ENCODE assay signal across 10 cellular contexts in genomic region chr6:11368760-11369159, GRCh38.
DNase-seq lines count a peak whose midpoint lies in the region; ATAC-seq and TF ChIP-seq lines count a peak whose summit lies in the region.
"Had no signal": no experiment of that assay in that cellular context is flagged by ENCODE, and none has a peak within 500 bp of the region (broad histone marks: within the 10 kb centered on the region; RNA-seq: fewer than 3 reads in every experiment).

No MANE protein-coding gene starts in this region.

- H3K4me1 Mint-ChIP-seq in activated CD4-positive, alpha-beta T cell treated with anti-CD3 and anti-CD28 coated beads for 36 hours = peaks cover 83% of the 10 kb centered on the region
- H3K4me1 Mint-ChIP-seq in activated T-helper 17 cell treated with anti-CD3 and anti-CD28 coated beads, Interleukin-2, amount 50 U/mL, for 72 hours = peaks cover 69% of the 10 kb centered on the region
- H3K4me1 Mint-ChIP-seq in nephron progenitor cell (peaks cover 29% of the 10 kb centered on the region), chondrocyte (ENCODE audit: low read depth) (peaks cover 31% of the 10 kb centered on the region)

- H3K4me3 ChIP-seq in HCT116 (replicated peaks in 1 of 2; ENCODE audit: low read depth in 1 of 2, low read length in 2 of 2) = no peak overlapping the region
- H3K4me3 ChIP-seq in aorta (ENCODE audit: low read length in 2 of 2) = no peak overlapping the region
- H3K4me3 ChIP-seq: colonic mucosa had no signal

- no peak overlapping the region for H3K9ac ChIP-seq in HCT116 (ENCODE audit: low read length)

- H2AFZ ChIP-seq in HCT116 (ENCODE audit: low read depth, low read length, poor library complexity, severe bottlenecking) = no peak overlapping the region

- H3K4me3 Mint-ChIP-seq in activated CD4-positive, alpha-beta T cell treated with anti-CD3 and anti-CD28 coated beads for 36 hours = no peak overlapping the region
- peak overlapping the region; percentile 38 for H3K4me3 Mint-ChIP-seq in activated T-helper 17 cell treated with anti-CD3 and anti-CD28 coated beads, Interleukin-2, amount 50 U/mL, for 72 hours
- H3K4me3 Mint-ChIP-seq in nephron progenitor cell = no peak overlapping the region
- H3K4me3 Mint-ChIP-seq in chondrocyte (ENCODE audit: unreplicated experiment) = no peak overlapping the region

- no peaks in the 10 kb centered on the region for H3K9me2 ChIP-seq in HCT116 (ENCODE audit: insufficient read depth)

- peak overlapping the region; percentile 2; the same call in 1 of the 2 replicates for H3K4me2 ChIP-seq in HCT116 (ENCODE audit: low read length)

- peaks cover 45% of the 10 kb centered on the region for H3K36me3 Mint-ChIP-seq in activated CD4-positive, alpha-beta T cell treated with anti-CD3 and anti-CD28 coated beads for 36 hours (ENCODE audit: low read depth)
- H3K36me3 Mint-ChIP-seq in activated T-helper 17 cell treated with anti-CD3 and anti-CD28 coated beads, Interleukin-2, amount 50 U/mL, for 72 hours (ENCODE audit: low read depth) = peaks cover 40% of the 10 kb centered on the region
- no peaks in the 10 kb centered on the region for H3K36me3 Mint-ChIP-seq in nephron progenitor cell (ENCODE audit: low read depth)
- H3K36me3 Mint-ChIP-seq in chondrocyte (ENCODE audit: low read depth) = no peaks in the 10 kb centered on the region

- H3K4me1 ChIP-seq in HCT116 (ENCODE audit: control insufficient read depth in 1 of 2, insufficient read depth in 2 of 2, low read length in 2 of 2) (peaks cover 0 to 12% of the 10 kb centered on the region in 2 experiments; a peak in 2 of 4 replicates), aorta (ENCODE audit: control insufficient read depth in 1 of 2, insufficient read depth in 2 of 2, low read length in 2 of 2) (peaks cover 0 to 2% of the 10 kb centered on the region in 2 donors)

- no peaks in the 10 kb centered on the region for H3K79me2 ChIP-seq in HCT116 (ENCODE audit: insufficient read depth, low read length)

- no peak for TF ChIP-seq CTCF in HCT116 (IDR thresholded peaks at IDR 0.05 in 2 of 3, conservative IDR thresholded peaks at IDR 0.05 in 1 of 3; ENCODE audit: borderline replicate concordance in 1 of 3, insufficient read depth in 1 of 3, low read depth in 2 of 3, low read length in 2 of 3)
- no peak for TF ChIP-seq CTCF in nephron progenitor cell (IDR thresholded peaks at IDR 0.05)
- no peak for TF ChIP-seq CTCF in chondrocyte (IDR thresholded peaks at IDR 0.05)

- intact Hi-C loops in activated CD4-positive, alpha-beta T cell treated with anti-CD3 and anti-CD28 coated beads for 36 hours (cut with DNase I, micrococcal nuclease) = loop anchor here (1.0 to 10.0 kb wide), 14 partner anchors 14 to 686 kb away; partner anchors contain the start of genes HIVEP1 (in 1 of the 2), NEDD9 (in 1 of the 2) and SMIM13 (in 1 of the 2)
- intact Hi-C loops in HCT116 (cut with micrococcal nuclease) (no loop called here), aorta (cut with DNase I) (loop anchor here in 1 of 2 donors (5.0 kb wide), 2 partner anchors 39 to 136 kb away; partner anchors contain the start of gene NEDD9)

- no peaks in the 10 kb centered on the region for H3K27me3 Mint-ChIP-seq in activated CD4-positive, alpha-beta T cell treated with anti-CD3 and anti-CD28 coated beads for 36 hours
- H3K27me3 Mint-ChIP-seq in activated T-helper 17 cell treated with anti-CD3 and anti-CD28 coated beads, Interleukin-2, amount 50 U/mL, for 72 hours = no peaks in the 10 kb centered on the region
- H3K27me3 Mint-ChIP-seq in nephron progenitor cell (ENCODE audit: low read depth, poor library complexity) (peaks cover 8% of the 10 kb centered on the region), chondrocyte (ENCODE audit: low read depth) (no peaks in the 10 kb centered on the region)

- H3K27ac ChIP-seq in HCT116 (ENCODE audit: low read depth, low read length) (no peak overlapping the region), aorta (ENCODE audit: low read depth in 1 of 2, low read length in 2 of 2) (no peak overlapping the region)
- H3K27ac ChIP-seq: colonic mucosa, HL-60 had no signal

- BruUV-seq in HCT116 (replicated peaks; lab: Mats Ljungman, UMichigan) = no TSS peak

- H3K36me3 ChIP-seq in HCT116 (ENCODE audit: control insufficient read depth in 1 of 2, insufficient read depth in 2 of 2, low read length in 2 of 2) = no peaks in the 10 kb centered on the region
- no peaks in the 10 kb centered on the region for H3K36me3 ChIP-seq in aorta (ENCODE audit: control insufficient read depth in 1 of 2, insufficient read depth in 2 of 2, low read length in 1 of 2)
- H3K36me3 ChIP-seq: colonic mucosa had no signal

- no peaks in the 10 kb centered on the region for H4K20me1 ChIP-seq in HCT116 (ENCODE audit: insufficient read depth)

- peak; percentile 58 for DNase-seq in activated CD4-positive, alpha-beta T cell treated with anti-CD3 and anti-CD28 coated beads for 36 hours
- DNase-seq in activated CD4-positive, alpha-beta T cell treated with anti-CD3 and anti-CD28 coated beads, Interleukin-2, amount 50 U/mL, for 48 hours = no peak
- no peak for DNase-seq in HCT116 (ENCODE audit: low read depth, low spot score)
- no peak for DNase-seq in nephron progenitor cell
- no peak for DNase-seq in cerebellum (ENCODE audit: low spot score)
- no peak for DNase-seq in aorta
- no peak for DNase-seq in chondrocyte (ENCODE audit: low spot score)
- DNase-seq: colonic mucosa had no signal

- no peak for TF ChIP-seq POLR2A in HCT116 (IDR thresholded peaks at IDR 0.05; ENCODE audit: borderline replicate concordance, extremely low read depth, insufficient read depth, insufficient read length)

- H3K9me3 ChIP-seq in HCT116 (ENCODE audit: control insufficient read depth in 1 of 2, insufficient read depth in 1 of 2, low read depth in 1 of 2, low read length in 2 of 2) = no peaks in the 10 kb centered on the region
- H3K9me3 ChIP-seq in aorta (ENCODE audit: control insufficient read depth, low read length) = no peaks in the 10 kb centered on the region
- H3K9me3 ChIP-seq: colonic mucosa had no signal

- POLR2A ChIA-PET in activated CD4-positive, alpha-beta T cell treated with anti-CD3 and anti-CD28 coated beads for 36 hours (lab: Charles Lee) = interaction anchor here (0.6 to 1.0 kb wide), 2 partner anchors 14 to 703 kb away, joined by 3 read pairs; no protein-coding TSS in a partner anchor
- POLR2A ChIA-PET in HCT116 (lab: Charles Lee) = no interaction called here

- H3K27ac Mint-ChIP-seq in activated CD4-positive, alpha-beta T cell treated with anti-CD3 and anti-CD28 coated beads for 36 hours = peak overlapping the region; percentile 72
- peak overlapping the region; percentile 73 for H3K27ac Mint-ChIP-seq in activated T-helper 17 cell treated with anti-CD3 and anti-CD28 coated beads, Interleukin-2, amount 50 U/mL, for 72 hours
- H3K27ac Mint-ChIP-seq in nephron progenitor cell (peak overlapping the region; percentile 32), chondrocyte (ENCODE audit: unreplicated experiment) (no peak overlapping the region)

- H3K27me3 ChIP-seq in HCT116 (ENCODE audit: insufficient read depth, low read length) (no peaks in the 10 kb centered on the region), aorta (ENCODE audit: control insufficient read depth in 1 of 2, insufficient read depth in 2 of 2, low read length in 1 of 2) (no peaks in the 10 kb centered on the region)
- H3K27me3 ChIP-seq: colonic mucosa had no signal

- H3K9me3 Mint-ChIP-seq in activated CD4-positive, alpha-beta T cell treated with anti-CD3 and anti-CD28 coated beads for 36 hours (ENCODE audit: low read depth) = peaks cover 6% of the 10 kb centered on the region
- peaks cover 6% of the 10 kb centered on the region for H3K9me3 Mint-ChIP-seq in activated T-helper 17 cell treated with anti-CD3 and anti-CD28 coated beads, Interleukin-2, amount 50 U/mL, for 72 hours
- H3K9me3 Mint-ChIP-seq in nephron progenitor cell (peaks cover 11% of the 10 kb centered on the region), chondrocyte (ENCODE audit: low read depth) (peaks cover 4% of the 10 kb centered on the region)

- peak; percentile 72 for ATAC-seq in activated CD4-positive, alpha-beta T cell treated with anti-CD3 and anti-CD28 coated beads for 36 hours
- ATAC-seq in HCT116 = no peak
- ATAC-seq in activated T-helper 17 cell treated with anti-CD3 and anti-CD28 coated beads, Interleukin-2, amount 50 U/mL, for 72 hours (replicated peaks) = peak; percentile 77
- no peak for ATAC-seq in aorta (ENCODE audit: low FRiP score)

- RAD21 ChIA-PET in HCT116 (lab: Charles Lee; ENCODE audit: low non-redundant PET in 1 of 2, low total read pairs in 2 of 2, uncharacterized antibody in 2 of 2, unreplicated experiment in 2 of 2) = no interaction called here

- 88 to 95% methylated on average over 1 of the region's 1 CpG for WGBS in aorta, 2 donors

- CTCF ChIA-PET in activated CD4-positive, alpha-beta T cell treated with anti-CD3 and anti-CD28 coated beads for 36 hours (lab: Charles Lee) = interaction anchor here (0.6 to 2.3 kb wide), 6 partner anchors 13 to 194 kb away, joined by 3 to 12 read pairs (median 4); partner anchors contain the start of gene NEDD9
- CTCF ChIA-PET in HCT116 (lab: Charles Lee) = no interaction called here

- no peak for TF ChIP-seq RAD21 in HCT116 (IDR thresholded peaks at IDR 0.05; ENCODE audit: low read depth)

TF ChIP-seq in HCT116, 20 proteins besides CTCF, POLR2A, EP300 and RAD21:
- TF ChIP-seq ZNF274 (IDR thresholded peaks at IDR 0.05; ENCODE audit: low read depth, low read length) = no peak
- TF ChIP-seq FOSL1 (IDR thresholded peaks at IDR 0.05; ENCODE audit: low read depth) = 0 out of 2 replicates have a peak, but pooled peaks have one; percentile 9
TF ChIP-seq in HCT116: peak in this region for 1.

Comparison
In these comparisons a context has a peak if more than half of its experiments do, and no peak if none do; other contexts are left out.
1. ATAC-seq: peak in activated CD4-positive, alpha-beta T cell treated with anti-CD3 and anti-CD28 coated beads for 36 hours (single experiment) and activated T-helper 17 cell treated with anti-CD3 and anti-CD28 coated beads, Interleukin-2, amount 50 U/mL, for 72 hours (single experiment); none in HCT116 (single experiment) and aorta (single experiment).